ENCODE assay signal across 1 cellular context in genomic region chr5:39892708-39893107, GRCh38.
TF ChIP-seq lines count a peak whose summit lies in the region.

No MANE protein-coding gene starts in this region.

TF ChIP-seq in endothelial cell of umbilical vein, 7 proteins besides CTCF, POLR2A, EP300 and RAD21:
- no peak for TF ChIP-seq GATA2 (IDR thresholded peaks at IDR 0.05; ENCODE audit: insufficient read depth, insufficient read length, low read depth, low read length)
- TF ChIP-seq MYC (IDR thresholded peaks at IDR 0.05; ENCODE audit: low read depth, low read length) = no peak
- no peak for TF ChIP-seq POLR2AphosphoS5 (IDR thresholded peaks at IDR 0.05; ENCODE audit: insufficient read depth, low read depth, low read length)
- TF ChIP-seq JUN (IDR thresholded peaks at IDR 0.05; ENCODE audit: borderline replicate concordance, insufficient read depth, insufficient read length, low read depth) = peak; percentile 45
- TF ChIP-seq FOS (IDR thresholded peaks at IDR 0.05; ENCODE audit: borderline replicate concordance, insufficient read depth, low read length) = peak; percentile 72
- no peak for TF ChIP-seq EZH2 (IDR thresholded peaks at IDR 0.05; ENCODE audit: borderline replicate concordance, low read depth, low read length, severe bottlenecking)
- TF ChIP-seq MAX (IDR thresholded peaks at IDR 0.05; ENCODE audit: insufficient read depth, insufficient read length) = no peak
TF ChIP-seq in endothelial cell of umbilical vein: peak in this region for 2.
